1 cellular context compared by ENCODE assay signal in genomic region chr14:94597788-94598187, GRCh38.
TF ChIP-seq lines count a peak whose summit lies in the region.

No MANE protein-coding gene starts in this region.

TF ChIP-seq in HepG2, 621 proteins besides CTCF, POLR2A, EP300 and RAD21 (continues in another document):
- TF ChIP-seq AGO1 (IDR thresholded peaks at IDR 0.05; ENCODE audit: low read depth, low read length, poor library complexity, severe bottlenecking) = no peak
- TF ChIP-seq ZMYM4 (CRISPR knock-in tag; IDR thresholded peaks at IDR 0.05) = no peak
- TF ChIP-seq ZNF296 (CRISPR knock-in tag; conservative IDR thresholded peaks at IDR 0.05) = no peak
- no peak for TF ChIP-seq TEF (CRISPR knock-in tag; IDR thresholded peaks at IDR 0.05)
- no peak for TF ChIP-seq MTF2 (CRISPR knock-in tag; IDR thresholded peaks at IDR 0.05; ENCODE audit: borderline replicate concordance)
- no peak for TF ChIP-seq CCAR2 (optimal IDR thresholded peaks at IDR 0.05; ENCODE audit: low read depth, low read length)
- TF ChIP-seq ZNF563 (CRISPR knock-in tag; IDR thresholded peaks at IDR 0.05) = no peak
- 0 out of 2 replicates have a peak, but pooled peaks have one; percentile 5 for TF ChIP-seq ZNF414 (CRISPR knock-in tag; IDR thresholded peaks at IDR 0.05)
- TF ChIP-seq YEATS2 (CRISPR knock-in tag; IDR thresholded peaks at IDR 0.05; ENCODE audit: borderline replicate concordance) = no peak
- TF ChIP-seq ZNF530 (CRISPR knock-in tag; IDR thresholded peaks at IDR 0.05; ENCODE audit: low read depth) = no peak
- no peak for TF ChIP-seq ZNF264 (CRISPR knock-in tag; IDR thresholded peaks at IDR 0.05)
- TF ChIP-seq STAG1 (CRISPR knock-in tag; IDR thresholded peaks at IDR 0.05) = no peak
- no peak for TF ChIP-seq ZNF256 (CRISPR knock-in tag; conservative IDR thresholded peaks at IDR 0.05)
- no peak for TF ChIP-seq ZNF280D (CRISPR knock-in tag; IDR thresholded peaks at IDR 0.05)
- TF ChIP-seq TERF1 (CRISPR knock-in tag; IDR thresholded peaks at IDR 0.05) = no peak
- no peak for TF ChIP-seq ESRRA (CRISPR knock-in tag; IDR thresholded peaks at IDR 0.05; ENCODE audit: low read depth)
- TF ChIP-seq ZNF709 (CRISPR knock-in tag; IDR thresholded peaks at IDR 0.05) = no peak
- no peak for TF ChIP-seq ZSCAN21 (CRISPR knock-in tag; IDR thresholded peaks at IDR 0.05; ENCODE audit: borderline replicate concordance)
- no peak for TF ChIP-seq ZNF546 (CRISPR knock-in tag; conservative IDR thresholded peaks at IDR 0.05)
- TF ChIP-seq CHD2 (IDR thresholded peaks at IDR 0.05; ENCODE audit: low read depth, low read length) = no peak
- TF ChIP-seq TBL1XR1 (IDR thresholded peaks at IDR 0.05; ENCODE audit: borderline replicate concordance, low read length, partially characterized antibody) = no peak
- TF ChIP-seq NR2F2 (IDR thresholded peaks at IDR 0.05; ENCODE audit: borderline replicate concordance, low read depth) = no peak
- no peak for TF ChIP-seq ZNF609 (CRISPR knock-in tag; IDR thresholded peaks at IDR 0.05; ENCODE audit: borderline replicate concordance)
- TF ChIP-seq TOE1 (CRISPR knock-in tag; IDR thresholded peaks at IDR 0.05) = no peak
- TF ChIP-seq HNRNPUL1 (IDR thresholded peaks at IDR 0.05; ENCODE audit: low read depth, low read length) = no peak
- no peak for TF ChIP-seq ZNF101 (CRISPR knock-in tag; IDR thresholded peaks at IDR 0.05; ENCODE audit: borderline replicate concordance, low read depth)
- TF ChIP-seq ZBTB42 (CRISPR knock-in tag; IDR thresholded peaks at IDR 0.05) = peak; percentile 96
- no peak for TF ChIP-seq GATAD1 (CRISPR knock-in tag; IDR thresholded peaks at IDR 0.05)
- no peak for TF ChIP-seq PBX2 (CRISPR knock-in tag; IDR thresholded peaks at IDR 0.05)
- TF ChIP-seq SRSF4 (IDR thresholded peaks at IDR 0.05; ENCODE audit: low read depth, low read length, poor library complexity, severe bottlenecking) = no peak
- no peak for TF ChIP-seq SOX5 (CRISPR knock-in tag; IDR thresholded peaks at IDR 0.05; ENCODE audit: borderline replicate concordance)
- no peak for TF ChIP-seq MATR3 (CRISPR knock-in tag; IDR thresholded peaks at IDR 0.05)
- TF ChIP-seq THAP8 (CRISPR knock-in tag; IDR thresholded peaks at IDR 0.05; ENCODE audit: borderline replicate concordance) = no peak
- no peak for TF ChIP-seq REST (IDR thresholded peaks at IDR 0.05; ENCODE audit: borderline replicate concordance in 1 of 2, low read depth in 1 of 2, low read length in 2 of 2)
- TF ChIP-seq ZNF652 (CRISPR knock-in tag; IDR thresholded peaks at IDR 0.05; ENCODE audit: borderline replicate concordance, low read depth) = peak; percentile 70
- no peak for TF ChIP-seq ASH2L (IDR thresholded peaks at IDR 0.05; ENCODE audit: insufficient read length, low read depth, low read length)
- no peak for TF ChIP-seq NR1H2 (CRISPR knock-in tag; IDR thresholded peaks at IDR 0.05; ENCODE audit: borderline replicate concordance, low read depth)
- peak; percentile 26; the same call in 1 of the 2 replicates for TF ChIP-seq SALL1 (CRISPR knock-in tag; IDR thresholded peaks at IDR 0.05)
- no peak for TF ChIP-seq CREBL2 (CRISPR knock-in tag; IDR thresholded peaks at IDR 0.05; ENCODE audit: borderline replicate concordance)
- no peak for TF ChIP-seq SRY (CRISPR knock-in tag; IDR thresholded peaks at IDR 0.05)
- no peak for TF ChIP-seq ZNF503 (CRISPR knock-in tag; IDR thresholded peaks at IDR 0.05)
- no peak for TF ChIP-seq ZNF446 (CRISPR knock-in tag; IDR thresholded peaks at IDR 0.05)
